In the genomic region with DNA sequence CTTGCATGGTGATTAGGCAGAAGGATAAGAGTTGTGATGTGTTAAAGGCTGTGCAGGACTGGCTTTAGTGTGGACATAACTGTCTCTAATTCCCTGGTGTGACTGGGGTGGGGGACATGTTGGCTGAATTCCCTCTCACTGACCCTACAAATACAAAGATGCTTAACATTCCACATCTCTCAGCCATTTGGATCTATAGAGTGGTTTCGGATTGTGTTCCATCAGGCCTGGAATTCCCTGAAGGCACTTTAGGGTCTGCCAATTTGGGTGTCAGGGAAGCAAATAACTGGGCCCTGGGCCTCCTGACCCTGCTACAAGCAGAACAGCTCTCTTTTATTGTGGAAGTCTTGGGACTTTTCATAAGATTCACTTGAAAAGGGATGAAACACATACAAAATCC, we compare ENCODE assay signal across 19 cellular contexts.
"Had no signal": no experiment of that assay in that cellular context is flagged by ENCODE, and none has a peak within 500 bp of the region (broad histone marks: within the 10 kb centered on the region; RNA-seq: fewer than 3 reads in every experiment).

No MANE protein-coding gene starts in this region.

- H3K27ac ChIP-seq: colonic mucosa, epithelial cell of prostate, foreskin keratinocyte, hepatocyte, pancreas, right lobe of liver, skin epidermis had no signal

- H3K79me2 ChIP-seq: hepatocyte had no signal

- H3K4me3 ChIP-seq: colonic mucosa, hepatocyte, pancreas, right lobe of liver, skin epidermis, stomach had no signal

- H3K4me1 Mint-ChIP-seq: naive thymus-derived CD8-positive, alpha-beta T cell had no signal

- DNase-seq: caudate nucleus; colonic mucosa; effector memory CD4-positive, alpha-beta T cell; foreskin keratinocyte; head of caudate nucleus; left colon; left ventricle myocardium superior; naive thymus-derived CD8-positive, alpha-beta T cell; nucleus accumbens; pancreas; retina; right lobe of liver; stimulated activated naive CD4-positive, alpha-beta T cell; stomach had no signal

- H2AFZ ChIP-seq: hepatocyte had no signal

- H3K4me1 ChIP-seq: colonic mucosa, foreskin keratinocyte, right lobe of liver had no signal

- H3K4me3 Mint-ChIP-seq: naive thymus-derived CD8-positive, alpha-beta T cell; type B pancreatic cell had no signal

- H3K27me3 ChIP-seq: colonic mucosa, foreskin keratinocyte, hepatocyte, pancreas, right lobe of liver, stomach had no signal

- H3K27ac Mint-ChIP-seq: naive thymus-derived CD8-positive, alpha-beta T cell; progenitor cell of endocrine pancreas; type B pancreatic cell had no signal

- H3K9me3 Mint-ChIP-seq: naive thymus-derived CD8-positive, alpha-beta T cell; type B pancreatic cell had no signal

- H3K36me3 ChIP-seq: colonic mucosa, pancreas, right lobe of liver, stomach had no signal

- H3K9me3 ChIP-seq: colonic mucosa, pancreas, right lobe of liver, stomach had no signal

- H3K27me3 Mint-ChIP-seq: progenitor cell of endocrine pancreas, type B pancreatic cell had no signal

- H3K36me3 Mint-ChIP-seq: naive thymus-derived CD8-positive, alpha-beta T cell; type B pancreatic cell had no signal

- H3K4me2 ChIP-seq: hepatocyte had no signal
